10 cellular contexts compared by ENCODE assay signal in the genomic region with DNA sequence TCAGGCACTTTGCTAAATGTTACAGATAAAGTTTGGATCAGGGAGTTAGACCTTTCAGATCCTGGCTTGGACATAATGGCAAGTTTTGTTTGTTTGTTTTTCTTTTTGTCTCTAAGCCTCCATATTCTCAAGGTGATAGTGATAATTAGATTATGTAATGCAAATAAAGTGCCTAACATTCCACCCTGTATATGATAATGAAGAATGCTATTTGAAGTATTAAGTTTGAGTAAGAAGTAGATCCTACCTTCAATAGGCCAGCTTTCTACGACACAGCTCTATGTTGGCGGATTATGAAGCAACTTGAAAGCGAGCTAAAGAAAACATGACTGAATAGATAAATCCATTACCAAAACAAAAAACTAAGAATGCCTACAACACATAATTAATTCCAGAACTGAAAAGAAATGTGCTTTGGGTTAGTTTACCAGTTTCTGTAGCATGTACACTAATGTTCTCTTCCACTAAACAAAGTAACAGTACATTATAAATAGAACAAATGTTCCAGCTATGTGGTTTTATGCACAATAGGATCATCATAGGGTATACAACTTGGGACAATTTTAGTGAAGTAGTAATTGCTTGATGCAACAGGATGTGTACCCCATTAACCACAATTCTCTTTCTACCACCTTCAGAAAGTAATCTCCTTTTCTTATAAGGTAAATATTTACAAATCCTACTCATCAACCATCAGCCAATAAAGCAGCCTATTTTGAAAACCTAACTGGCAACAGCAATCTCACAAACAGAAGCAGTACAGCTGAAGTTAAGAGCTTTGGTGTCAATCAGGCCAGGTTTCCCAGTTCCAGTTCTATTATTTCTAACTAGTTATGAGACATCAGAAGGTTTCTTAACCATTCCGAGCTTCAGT. TPM values are rescaled to one million over a fixed set of nuclear protein-coding genes. Genes with fewer than 3 reads are reported as not detected.
A peak's percentile ranks its signal among the peaks of the same experiment; 100 is the strongest.
DNase-seq lines count a peak whose midpoint lies in the region; ATAC-seq, FAIRE-seq and TF ChIP-seq lines count a peak whose summit lies in the region.
"Had no signal": no experiment of that assay in that cellular context is flagged by ENCODE, and none has a peak within 500 bp of the region (broad histone marks: within the 10 kb centered on the region; RNA-seq: fewer than 3 reads in every experiment).

No MANE protein-coding gene starts in this region.

- peak overlapping the region; percentile 83 for H3K4me2 ChIP-seq in HCT116 (ENCODE audit: low read length)

- DNase-seq in HCT116 (ENCODE audit: low read depth, low spot score) (no peak), SJCRH30 (no peak), fibroblast of mammary gland (ENCODE audit: low read depth) (peak; percentile 8), gastrocnemius medialis (no peak), SK-N-DZ (ENCODE audit: low spot score) (no peak), ecto neural progenitor cell (ENCODE audit: low spot score) (no peak), D721Med (ENCODE audit: insufficient read length, low spot score) (no peak)
- DNase-seq: caudate nucleus, NCI-H524 treated with DMSO at 0.1 percent for 48 hours had no signal

- no peaks in the 10 kb centered on the region for H3K9me2 ChIP-seq in HCT116 (ENCODE audit: insufficient read depth)

- H3K36me3 ChIP-seq in HCT116 (ENCODE audit: control insufficient read depth in 1 of 2, insufficient read depth in 2 of 2, low read length in 2 of 2) (peaks cover 0 to 4% of the 10 kb centered on the region in 2 experiments; a peak in 1 of 4 replicates), SJCRH30 (peaks cover 29% of the 10 kb centered on the region), gastrocnemius medialis (no peaks in the 10 kb centered on the region)

- no peak for TF ChIP-seq RAD21 in HCT116 (IDR thresholded peaks at IDR 0.05; ENCODE audit: low read depth)

- intact Hi-C loops in HCT116 (cut with micrococcal nuclease) = no loop called here
- intact Hi-C loops in gastrocnemius medialis (cut with DNase I; ENCODE audit: low total_unique reads) = loop anchor here (5.0 kb wide), 1 partner anchor 386 kb away; a partner anchor contains a TSS

- H4K20me1 ChIP-seq in HCT116 (ENCODE audit: insufficient read depth) = peaks cover 7% of the 10 kb centered on the region; the same call in 1 of the 2 replicates

- no peak for TF ChIP-seq POLR2A in HCT116 (IDR thresholded peaks at IDR 0.05; ENCODE audit: borderline replicate concordance, extremely low read depth, insufficient read depth, insufficient read length)
- TF ChIP-seq POLR2A in gastrocnemius medialis (IDR thresholded peaks at IDR 0.05) = no peak

- H3K4me3 ChIP-seq in HCT116 (replicated peaks in 1 of 2; ENCODE audit: low read depth in 1 of 2, low read length in 2 of 2) (peak overlapping the region; percentile 63 to 97), SJCRH30 (peak overlapping the region; percentile 77), fibroblast of mammary gland (ENCODE audit: control insufficient read depth, low read depth, low read length) (peak overlapping the region; percentile 92), gastrocnemius medialis (peak overlapping the region; percentile 78 to 95 (median 82))

- ATAC-seq in HCT116 (no peak), gastrocnemius medialis (no peak), HG03280 (IDR thresholded peaks at IDR 0.05; ENCODE audit: unreplicated experiment) (no peak)

- CTCF ChIA-PET in HCT116 (lab: Charles Lee) = no interaction called here

- H3K9me3 ChIP-seq in HCT116 (ENCODE audit: control insufficient read depth in 1 of 2, insufficient read depth in 1 of 2, low read depth in 1 of 2, low read length in 2 of 2) (peaks cover 0 to under 1% of the 10 kb centered on the region in 2 experiments; a peak in 1 of 4 replicates), SJCRH30 (replicated peaks) (no peaks in the 10 kb centered on the region; the same call in 1 of the 2 replicates), gastrocnemius medialis (no peaks in the 10 kb centered on the region)

- H2AFZ ChIP-seq in HCT116 (ENCODE audit: low read depth, low read length, poor library complexity, severe bottlenecking) = no peak overlapping the region

- peak overlapping the region; percentile 83 for H3K9ac ChIP-seq in HCT116 (ENCODE audit: low read length)

- POLR2A ChIA-PET in HCT116 (lab: Charles Lee) = no interaction called here

- RAD21 ChIA-PET in HCT116 (lab: Charles Lee; ENCODE audit: low non-redundant PET in 1 of 2, low total read pairs in 2 of 2, uncharacterized antibody in 2 of 2, unreplicated experiment in 2 of 2) = no interaction called here

- H3K27ac ChIP-seq in HCT116 (ENCODE audit: low read depth, low read length) (no peak overlapping the region), SJCRH30 (no peak overlapping the region), gastrocnemius medialis (peak overlapping the region in 3 of 4 donors; percentile 92 to 94 (median 93))

- no peaks in the 10 kb centered on the region for H3K27me3 ChIP-seq in HCT116 (ENCODE audit: insufficient read depth, low read length)
- no peaks in the 10 kb centered on the region for H3K27me3 ChIP-seq in SJCRH30
- H3K27me3 ChIP-seq in gastrocnemius medialis = no peaks in the 10 kb centered on the region

- in situ Hi-C loops in gastrocnemius medialis (cut with MboI; ENCODE audit: low sequenced_read_pairs in 4 of 4) = no loop called here

- H3K4me1 ChIP-seq in HCT116 (ENCODE audit: control insufficient read depth in 1 of 2, insufficient read depth in 2 of 2, low read length in 2 of 2) (peaks cover 3 to 14% of the 10 kb centered on the region in 2 experiments; a peak in 3 of 4 replicates), SJCRH30 (peaks cover 8% of the 10 kb centered on the region; the same call in 1 of the 2 replicates), gastrocnemius medialis (peaks cover 14 to 28% of the 10 kb centered on the region in 2 donors)

- no peak for FAIRE-seq in D721Med (lab: Jason Lieb, UNC)

- H3K79me2 ChIP-seq in HCT116 (ENCODE audit: insufficient read depth, low read length) = peaks cover 64% of the 10 kb centered on the region

- no peak for TF ChIP-seq CTCF in HCT116 (IDR thresholded peaks at IDR 0.05 in 2 of 3, conservative IDR thresholded peaks at IDR 0.05 in 1 of 3; ENCODE audit: borderline replicate concordance in 1 of 3, insufficient read depth in 1 of 3, low read depth in 2 of 3, low read length in 2 of 3)
- TF ChIP-seq CTCF in fibroblast of mammary gland (conservative IDR thresholded peaks at IDR 0.05; ENCODE audit: control insufficient read depth, insufficient read depth, low read depth, low read length) = no peak
- no peak for TF ChIP-seq CTCF in gastrocnemius medialis (IDR thresholded peaks at IDR 0.05 in 4 of 5, conservative IDR thresholded peaks at IDR 0.05 in 1 of 5)
- TF ChIP-seq CTCF in D721Med (IDR thresholded peaks at IDR 0.05; ENCODE audit: insufficient read depth, missing control alignments) = no peak

- no TSS peak for BruUV-seq in HCT116 (replicated peaks; lab: Mats Ljungman, UMichigan)

TF ChIP-seq in HCT116, 20 proteins besides CTCF, POLR2A, EP300 and RAD21:
- no peak for TF ChIP-seq SP1 (IDR thresholded peaks at IDR 0.05; ENCODE audit: low read depth)

RNA-seq across cellular contexts. Expression of a gene that starts 1.5 kb away (rescaled TPM):
- total RNA-seq in HCT116 (2021; ENCODE audit: unreplicated experiment) (45.7 TPM), gastrocnemius medialis (10 to 100 TPM; 18.6 to 66.0 (median 20.9) TPM)
- polyA plus RNA-seq in HCT116 (2012) = 246 and 326 TPM in 2 replicates
- total RNA-seq in SJCRH30 (2014; rRNA removed; shearing (Covaris generic)) = 348 and 388 TPM in 2 replicates
- 26.2 and 26.6 TPM in 2 replicates for polyA plus RNA-seq in SK-N-DZ (2014; cell fraction: cytosol; rRNA removed)
- 28.6 and 31.1 TPM in 2 replicates for polyA plus RNA-seq in SK-N-DZ (2014; cell fraction: nucleus; rRNA removed)

Comparison
In these comparisons a context has a peak if more than half of its experiments do, and no peak if none do; other contexts are left out.
1. H3K27ac ChIP-seq: peak in gastrocnemius medialis (3 of 4); none in HCT116 (single experiment) and SJCRH30 (single experiment).
2. Peak in every context shown above with its lines, with median percentiles within 50 percentile points of each other: H3K4me3 ChIP-seq.